24 cellular contexts compared by ENCODE assay signal in genomic region chr14:92464716-92465115, GRCh38. TPM values are rescaled to one million over a fixed set of nuclear protein-coding genes. Genes with fewer than 3 reads are reported as not detected.
DNase-seq lines count a peak whose midpoint lies in the region; ATAC-seq and TF ChIP-seq lines count a peak whose summit lies in the region.
"Had no signal": no experiment of that assay in that cellular context is flagged by ENCODE, and none has a peak within 500 bp of the region (broad histone marks: within the 10 kb centered on the region; RNA-seq: fewer than 3 reads in every experiment).

No MANE protein-coding gene starts in this region.

- no peak overlapping the region for H3K9ac ChIP-seq in IMR-90 (ENCODE audit: low read depth, low read length)
- H3K9ac ChIP-seq: KMS-11 had no signal

- 80% methylated on average over 2 of the region's 9 CpGs; no CpG with 5 or more reads in 1 of the 2 experiments for WGBS in IMR-90 (ENCODE audit: extremely low coverage in 2 of 2, insufficient read length in 1 of 2), 2 experiments

- peaks cover 22% of the 10 kb centered on the region for H3K36me3 Mint-ChIP-seq in dendritic cell treated with granulocyte-macrophage colony-stimulating factor and Interleukin-4, amounts not matched to agents 40 ng/mL and 50 ng/mL, for 4 days (ENCODE audit: low read depth)
- H3K36me3 Mint-ChIP-seq in type B pancreatic cell (no peaks in the 10 kb centered on the region), immature natural killer cell (no peaks in the 10 kb centered on the region), osteocyte (ENCODE audit: unreplicated experiment) (no peaks in the 10 kb centered on the region)
- H3K36me3 Mint-ChIP-seq: IgD-negative memory B cell had no signal

- peaks cover 6% of the 10 kb centered on the region for H3K4me1 ChIP-seq in IMR-90 (ENCODE audit: control insufficient read depth, insufficient read depth, low read length)
- peaks cover 4% of the 10 kb centered on the region for H3K4me1 ChIP-seq in osteoblast (ENCODE audit: insufficient read depth, low read length)

- no peak overlapping the region for H3K27ac ChIP-seq in IMR-90 (ENCODE audit: insufficient read depth, low read length)
- no peak overlapping the region for H3K27ac ChIP-seq in osteoblast (ENCODE audit: low read depth, low read length)
- H3K27ac ChIP-seq: KMS-11 had no signal

- no peak overlapping the region for H3K4me2 ChIP-seq in IMR-90 (ENCODE audit: low read depth, low read length)
- no peak overlapping the region for H3K4me2 ChIP-seq in osteoblast (ENCODE audit: insufficient read depth, low read length)
- H3K4me2 ChIP-seq: KMS-11 had no signal

- TF ChIP-seq RAD21 in IMR-90 (IDR thresholded peaks at IDR 0.05; ENCODE audit: low read length) = no peak

- H4K8ac ChIP-seq in IMR-90 (ENCODE audit: low read depth in 2 of 2, low read length in 2 of 2) = no peak overlapping the region

- H3K9me3 ChIP-seq in IMR-90 (ENCODE audit: control insufficient read depth, insufficient read depth, low read length) (peaks cover 2% of the 10 kb centered on the region; the same call in 1 of the 2 replicates), osteoblast (ENCODE audit: low read depth, low read length) (no peaks in the 10 kb centered on the region)

- H3K4me3 Mint-ChIP-seq in dendritic cell treated with granulocyte-macrophage colony-stimulating factor and Interleukin-4, amounts not matched to agents 40 ng/mL and 50 ng/mL, for 4 days = no peak overlapping the region
- H3K4me3 Mint-ChIP-seq in type B pancreatic cell (no peak overlapping the region), immature natural killer cell (no peak overlapping the region), osteocyte (ENCODE audit: unreplicated experiment) (no peak overlapping the region)
- H3K4me3 Mint-ChIP-seq: CD4-positive, alpha-beta memory T cell; IgD-negative memory B cell had no signal

- dilution Hi-C loops in IMR-90 (cut with HindIII; ENCODE audit: low sequenced_read_pairs, unreplicated experiment) = no loop called here

- H2AK9ac ChIP-seq in IMR-90 (replicated peaks; ENCODE audit: low read depth, low read length, poor library complexity) = no peak overlapping the region

- H3K27me3 Mint-ChIP-seq in dendritic cell treated with granulocyte-macrophage colony-stimulating factor and Interleukin-4, amounts not matched to agents 40 ng/mL and 50 ng/mL, for 4 days = no peaks in the 10 kb centered on the region
- peaks cover 3% of the 10 kb centered on the region for H3K27me3 Mint-ChIP-seq in type B pancreatic cell
- peaks cover 2 to 5% (median 4%) of the 10 kb centered on the region in 3 donors for H3K27me3 Mint-ChIP-seq in immature natural killer cell (ENCODE audit: low read depth in 3 of 3)
- H3K27me3 Mint-ChIP-seq in osteocyte (ENCODE audit: unreplicated experiment) = no peaks in the 10 kb centered on the region

- H3K36me3 ChIP-seq in IMR-90 (ENCODE audit: control insufficient read depth, insufficient read depth, low read length) (no peaks in the 10 kb centered on the region), osteoblast (ENCODE audit: insufficient read depth, low read length) (no peaks in the 10 kb centered on the region)
- H3K36me3 ChIP-seq: BLaER1 treated with 17β-estradiol and CSF1 and Interleukin-3, amounts not matched to agents 10 nM and 100 nM had no signal

- H3K56ac ChIP-seq in IMR-90 (ENCODE audit: extremely low read depth, insufficient read depth, low read length) = no peak overlapping the region

- CTCF ChIA-PET in IMR-90 (lab: Yijun Ruan, JAX) = no interaction called here

- no peak overlapping the region for H3K18ac ChIP-seq in IMR-90 (ENCODE audit: low read depth, low read length)

- H4K5ac ChIP-seq in IMR-90 (ENCODE audit: low read depth, low read length) = no peak overlapping the region

- no peaks in the 10 kb centered on the region for H3K27me3 ChIP-seq in IMR-90 (ENCODE audit: control insufficient read depth, insufficient read depth, low read length)
- H3K27me3 ChIP-seq in osteoblast (ENCODE audit: insufficient read depth, low read length) = no peaks in the 10 kb centered on the region
- H3K27me3 ChIP-seq: BLaER1 treated with 17β-estradiol and CSF1 and Interleukin-3, amounts not matched to agents 10 nM and 100 nM had no signal

- TF ChIP-seq CTCF in IMR-90 (conservative IDR thresholded peaks at IDR 0.05; ENCODE audit: low read depth, low read length) = no peak
- TF ChIP-seq CTCF in type B pancreatic cell (conservative IDR thresholded peaks at IDR 0.05) = no peak
- TF ChIP-seq CTCF in osteoblast (IDR thresholded peaks at IDR 0.05; ENCODE audit: extremely low read depth, low read depth, low read length) = no peak
- no peak for TF ChIP-seq CTCF in osteocyte (IDR thresholded peaks at IDR 0.05)

- no peaks in the 10 kb centered on the region for H3K9me3 Mint-ChIP-seq in dendritic cell treated with granulocyte-macrophage colony-stimulating factor and Interleukin-4, amounts not matched to agents 40 ng/mL and 50 ng/mL, for 4 days
- H3K9me3 Mint-ChIP-seq in type B pancreatic cell (peaks cover 4% of the 10 kb centered on the region), immature natural killer cell (peaks cover 0 to 5% (median 1%) of the 10 kb centered on the region in 6 donors), osteocyte (ENCODE audit: unreplicated experiment) (peaks cover 9% of the 10 kb centered on the region)

- H3K79me1 ChIP-seq in IMR-90 (ENCODE audit: low read depth in 1 of 2, low read length in 2 of 2) = no peaks in the 10 kb centered on the region

- no peak overlapping the region for H2BK120ac ChIP-seq in IMR-90 (ENCODE audit: low read depth, low read length)

- peaks cover 13% of the 10 kb centered on the region for H3K9me1 ChIP-seq in IMR-90 (ENCODE audit: insufficient read depth, low read length)

- in situ Hi-C loops in IMR-90 (cut with MboI; ENCODE audit: low sequenced_read_pairs) = no loop called here

- H2BK20ac ChIP-seq in IMR-90 (ENCODE audit: low read depth, low read length) = no peak overlapping the region

- POLR2A ChIA-PET in IMR-90 (lab: Charles Lee; ENCODE audit: unreplicated experiment) = no interaction called here

- H3K4me3 ChIP-seq in IMR-90 (ENCODE audit: insufficient read depth, low read depth, low read length) (no peak overlapping the region), osteoblast (ENCODE audit: insufficient read depth, low read length) (no peak overlapping the region)
- H3K4me3 ChIP-seq: BLaER1 treated with 17β-estradiol and CSF1 and Interleukin-3, amounts not matched to agents 10 nM and 100 nM; GM12878 had no signal

- H4K20me1 ChIP-seq in IMR-90 (ENCODE audit: insufficient read depth, low read length) (no peaks in the 10 kb centered on the region), osteoblast (ENCODE audit: insufficient read depth, low read length) (no peaks in the 10 kb centered on the region)
- H4K20me1 ChIP-seq: BLaER1 treated with 17β-estradiol and CSF1 and Interleukin-3, amounts not matched to agents 10 nM and 100 nM had no signal

- no peak overlapping the region for H3K23ac ChIP-seq in IMR-90 (ENCODE audit: low read depth, low read length)

- no peak for ATAC-seq in IMR-90 (ENCODE audit: low read depth)
- ATAC-seq: GM12878, HCT116 had no signal

- H3K4ac ChIP-seq in IMR-90 (ENCODE audit: low read depth, low read length) = no peak overlapping the region

- no peaks in the 10 kb centered on the region for H3K79me2 ChIP-seq in osteoblast (ENCODE audit: insufficient read depth, low read length)

- H2BK15ac ChIP-seq in IMR-90 (ENCODE audit: low read depth, low read length) = no peak overlapping the region

- no peak for DNase-seq in IMR-90
- peak; percentile 50 for DNase-seq in posterior vena cava (ENCODE audit: low spot score)
- peak; percentile 43 for DNase-seq in type B pancreatic cell (ENCODE audit: extremely low spot score, unreplicated experiment)
- DNase-seq in osteoblast (ENCODE audit: insufficient read length, low spot score, missing footprints) = no peak
- DNase-seq in immature natural killer cell = no peak
- DNase-seq in osteocyte (ENCODE audit: extremely low spot score, unreplicated experiment) = no peak
- DNase-seq: CD4-positive, alpha-beta memory T cell; COR-L47; DMS53; GDM1; NCI-H1048; NCI-H1417; NCI-H1694; NCI-H2029 treated with DMSO at 0.1 percent for 48 hours; NCI-H2227 treated with DMSO at 0.1 percent for 48 hours; NCI-H526 treated with DMSO at 0.1 percent for 48 hours; RPMI8226; SHP77 had no signal

- no peak overlapping the region; the same call in 1 of the 2 replicates for H4K91ac ChIP-seq in IMR-90 (ENCODE audit: insufficient read depth, low read depth, low read length)

- intact Hi-C loops in IMR-90 (cut with micrococcal nuclease) (no loop called here), posterior vena cava (cut with DNase I) (loop anchor here in 1 of 2 donors (10.0 kb wide), 1 partner anchor 210 kb away; no protein-coding TSS in a partner anchor)
- intact Hi-C loops in dendritic cell treated with granulocyte-macrophage colony-stimulating factor and Interleukin-4, amounts not matched to agents 40 ng/mL and 50 ng/mL, for 4 days (cut with micrococcal nuclease) = loop anchor here (5.0 to 10.0 kb wide), 3 partner anchors 48 to 190 kb away; partner anchors contain the start of gene RIN3

- no peak overlapping the region for H2BK5ac ChIP-seq in IMR-90 (ENCODE audit: low read depth, low read length, poor library complexity, severe bottlenecking)

- H3K4me1 Mint-ChIP-seq in dendritic cell treated with granulocyte-macrophage colony-stimulating factor and Interleukin-4, amounts not matched to agents 40 ng/mL and 50 ng/mL, for 4 days (ENCODE audit: low read depth) = peaks cover 62% of the 10 kb centered on the region
- H3K4me1 Mint-ChIP-seq in type B pancreatic cell (ENCODE audit: unreplicated experiment) = peaks cover 8% of the 10 kb centered on the region
- peaks cover 40 to 42% of the 10 kb centered on the region in 2 donors for H3K4me1 Mint-ChIP-seq in immature natural killer cell
- peaks cover 11% of the 10 kb centered on the region for H3K4me1 Mint-ChIP-seq in osteocyte (ENCODE audit: unreplicated experiment)

- TF ChIP-seq POLR2A in IMR-90 (IDR thresholded peaks at IDR 0.05; ENCODE audit: low read depth, low read length) = no peak

- no peak overlapping the region for H3K14ac ChIP-seq in IMR-90 (replicated peaks; ENCODE audit: low read depth, low read length)

- H3K27ac Mint-ChIP-seq in dendritic cell treated with granulocyte-macrophage colony-stimulating factor and Interleukin-4, amounts not matched to agents 40 ng/mL and 50 ng/mL, for 4 days = peak overlapping the region; percentile 91
- no peak overlapping the region for H3K27ac Mint-ChIP-seq in type B pancreatic cell
- H3K27ac Mint-ChIP-seq in immature natural killer cell = no peak overlapping the region
- no peak overlapping the region for H3K27ac Mint-ChIP-seq in osteocyte (ENCODE audit: unreplicated experiment)
- H3K27ac Mint-ChIP-seq: CD4-positive, alpha-beta memory T cell had no signal

- peak overlapping the region; percentile 38 for H2AFZ ChIP-seq in IMR-90 (replicated peaks; ENCODE audit: low read length, poor library complexity)
- H2AFZ ChIP-seq in osteoblast (ENCODE audit: low read length) = no peak overlapping the region

- no peak overlapping the region for H2AK5ac ChIP-seq in IMR-90 (ENCODE audit: low read depth, low read length)

- BruUV-seq in IMR-90 (replicated peaks; lab: Mats Ljungman, UMichigan) = no TSS peak

RNA-seq across cellular contexts. Expression of gene RIN3, which starts 48.9 kb away (rescaled TPM):
- total RNA-seq in IMR-90 (2012; rRNA removed) (2.2 and 2.5 TPM in 2 replicates), posterior vena cava (10 to 100 TPM; 30.9 to 34.0 TPM), type B pancreatic cell (ENCODE audit: low replicate concordance) (11.3 and 12.9 TPM in 2 replicates), osteoblast (7.6 and 10.3 TPM in 2 replicates), osteocyte (26.7 and 31.3 TPM in 2 replicates)
- polyA plus RNA-seq in IMR-90 (2012; rRNA removed) (11.1 and 11.6 TPM in 2 replicates), immature natural killer cell (100 to 1,000 TPM in 1 of 3 donors, 10 to 100 TPM in 2; 38.8 to 131 (median 60.1) TPM)
- 8.9 and 13.9 TPM in 2 replicates for polyA plus RNA-seq in IMR-90 (2012; cell fraction: cytosol; rRNA removed)
- polyA plus RNA-seq in IMR-90 (2012; cell fraction: nucleus; rRNA removed; ENCODE audit: low replicate concordance) = 10.8 and 19.9 TPM in 2 replicates

Comparison
In these comparisons a context has a peak if more than half of its experiments do, and no peak if none do; other contexts are left out.
1. DNase-seq: peak in posterior vena cava (single experiment) and type B pancreatic cell (single experiment); none in IMR-90 (single experiment), osteoblast (single experiment), immature natural killer cell (0 of 3) and osteocyte (single experiment).